8 cellular contexts compared by ENCODE assay signal in the genomic region with DNA sequence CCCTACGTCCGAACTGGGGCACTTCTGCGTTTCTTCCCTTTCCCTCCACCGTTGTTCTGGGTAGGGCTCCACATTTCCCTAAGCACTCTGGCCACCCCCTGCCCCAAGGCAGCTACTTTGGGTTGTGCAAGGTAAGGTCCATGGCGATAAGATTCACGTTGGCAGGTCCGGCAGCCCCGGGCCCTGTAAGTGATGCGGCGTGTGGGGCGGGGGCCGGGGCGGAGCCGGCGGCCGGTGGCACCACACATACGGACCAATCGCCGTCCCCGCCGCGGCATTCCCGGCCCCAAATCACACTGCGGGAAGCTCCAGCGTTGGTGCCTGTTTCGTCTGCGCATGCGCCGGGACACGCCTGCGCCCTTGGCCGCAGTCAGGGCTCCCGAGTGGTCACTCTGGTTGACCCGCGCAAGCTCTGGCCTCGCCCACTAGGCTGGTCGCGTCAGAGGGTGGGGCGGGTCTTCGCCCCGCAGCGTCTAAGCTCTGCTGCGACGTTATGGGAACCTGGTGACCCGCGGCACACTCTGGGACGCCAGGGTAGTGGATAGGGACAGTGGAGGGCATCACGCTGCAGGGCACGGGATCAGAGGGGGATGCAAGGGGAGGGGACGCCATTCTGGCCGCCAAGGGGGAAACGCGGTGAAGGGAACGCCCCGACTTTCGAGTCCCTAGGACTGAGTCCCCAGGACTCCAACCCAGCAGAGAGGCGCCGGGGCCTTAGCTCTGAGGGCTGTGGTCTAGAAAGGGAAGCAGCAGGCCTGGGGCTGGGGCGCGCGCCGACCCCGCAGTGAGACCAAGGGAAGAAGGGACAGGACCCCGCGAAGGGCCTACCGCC. TPM values are rescaled to one million over a fixed set of nuclear protein-coding genes. Genes with fewer than 3 reads are reported as not detected.
DNase-seq lines count a peak whose midpoint lies in the region; ATAC-seq and TF ChIP-seq lines count a peak whose summit lies in the region.

No MANE protein-coding gene starts in this region.

- DNase-seq in AG20443 (ENCODE audit: low spot score) (peak; percentile 99), NCI-H2171 (lab: John Stamatoyannopoulos, UW) (peak; percentile 83), WTC11 (ENCODE audit: low spot score) (peak; percentile 96), right lobe of liver (peak; percentile 97 to 98 (median 98))
- DNase-seq in stimulated activated CD4-positive, alpha-beta T cell treated with anti-CD3 and anti-CD28 coated beads, Interleukin-4, amount 100 ng/mL, for 4 hours: peak; percentile 13 to 42

- peak overlapping the region; percentile 94 for H3K4me3 Mint-ChIP-seq in WTC11

- ATAC-seq in GM18861 (IDR thresholded peaks at IDR 0.05; ENCODE audit: unreplicated experiment) (peak; percentile 57), HG03097 (IDR thresholded peaks at IDR 0.05; ENCODE audit: low FRiP score, unreplicated experiment) (peak; percentile 44), WTC11 (peak; percentile 75), right lobe of liver (peak; percentile 91 to 97 (median 92))

- no peaks in the 10 kb centered on the region; the same call in 1 of the 2 replicates for H3K27me3 Mint-ChIP-seq in WTC11 (ENCODE audit: low read depth)

- H3K27me3 ChIP-seq in ectodermal cell (ENCODE audit: control insufficient read depth, insufficient read depth, low read length, poor library complexity, severe bottlenecking) (no peaks in the 10 kb centered on the region), right lobe of liver (no peaks in the 10 kb centered on the region)

- peak; percentile 95 for TF ChIP-seq POLR2A in right lobe of liver (IDR thresholded peaks at IDR 0.05)

- peak overlapping the region; percentile 100 for H3K27ac Mint-ChIP-seq in WTC11

- TF ChIP-seq CTCF in WTC11 (IDR thresholded peaks at IDR 0.05) (no peak), right lobe of liver (IDR thresholded peaks at IDR 0.05) (no peak)

- POLR2A ChIA-PET in WTC11 (lab: Charles Lee): interaction anchor here (0.9 to 3.2 kb wide), 20 partner anchors 9 to 293 kb away, joined by 3 to 66 read pairs (median 4); partner anchors contain the start of genes FADS2, FEN1, FTH1 and TMEM258

- H3K36me3 ChIP-seq in ectodermal cell (ENCODE audit: control insufficient read depth, insufficient read depth, low read length): peaks cover 33% of the 10 kb centered on the region
- peaks cover 0 to 15% (median 8%) of the 10 kb centered on the region in 4 donors for H3K36me3 ChIP-seq in right lobe of liver

- CTCF ChIA-PET in WTC11 (lab: Charles Lee): interaction anchor here (0.6 to 5.8 kb wide), 21 partner anchors 13 to 891 kb away, joined by 3 to 64 read pairs (median 8); partner anchors contain the start of genes FADS2, FEN1 and TMEM258

- H3K9me3 ChIP-seq in ectodermal cell (ENCODE audit: control insufficient read depth, low read length) (no peaks in the 10 kb centered on the region), right lobe of liver (no peaks in the 10 kb centered on the region)

- H3K36me3 Mint-ChIP-seq in WTC11: peaks cover 44% of the 10 kb centered on the region

- H3K4me1 ChIP-seq in ectodermal cell (ENCODE audit: control insufficient read depth, insufficient read depth, low read length) (no peaks in the 10 kb centered on the region), right lobe of liver (peaks cover 0 to 5% (median 0%) of the 10 kb centered on the region in 4 donors)

- WGBS in ectodermal cell, 2 experiments: 2% methylated on average over 66 of the region's 66 CpGs
- 5% methylated on average over 9 of the region's 66 CpGs for WGBS in right lobe of liver (ENCODE audit: insufficient coverage, low coverage, low lambda C conversion rate, missing lambda C conversion rate)

- H3K27ac ChIP-seq in ectodermal cell (ENCODE audit: insufficient read depth, low read depth, low read length, poor library complexity, severe bottlenecking) (peak overlapping the region; percentile 96), right lobe of liver (peak overlapping the region; percentile 95 to 99 (median 96))

- H3K9me3 Mint-ChIP-seq in WTC11: peaks cover 4% of the 10 kb centered on the region; the same call in 1 of the 2 replicates

- peaks cover 20% of the 10 kb centered on the region for H3K4me1 Mint-ChIP-seq in WTC11

- intact Hi-C loops in right lobe of liver (cut with DNase I): no loop called here

- H3K4me3 ChIP-seq in ectodermal cell (ENCODE audit: insufficient read depth, low read depth, low read length) (peak overlapping the region; percentile 86), right lobe of liver (peak overlapping the region; percentile 45 to 68 (median 64))

TF ChIP-seq in WTC11, 78 proteins besides CTCF, POLR2A, EP300 and RAD21 (continues in another document):
- TF ChIP-seq, protein P1, sequence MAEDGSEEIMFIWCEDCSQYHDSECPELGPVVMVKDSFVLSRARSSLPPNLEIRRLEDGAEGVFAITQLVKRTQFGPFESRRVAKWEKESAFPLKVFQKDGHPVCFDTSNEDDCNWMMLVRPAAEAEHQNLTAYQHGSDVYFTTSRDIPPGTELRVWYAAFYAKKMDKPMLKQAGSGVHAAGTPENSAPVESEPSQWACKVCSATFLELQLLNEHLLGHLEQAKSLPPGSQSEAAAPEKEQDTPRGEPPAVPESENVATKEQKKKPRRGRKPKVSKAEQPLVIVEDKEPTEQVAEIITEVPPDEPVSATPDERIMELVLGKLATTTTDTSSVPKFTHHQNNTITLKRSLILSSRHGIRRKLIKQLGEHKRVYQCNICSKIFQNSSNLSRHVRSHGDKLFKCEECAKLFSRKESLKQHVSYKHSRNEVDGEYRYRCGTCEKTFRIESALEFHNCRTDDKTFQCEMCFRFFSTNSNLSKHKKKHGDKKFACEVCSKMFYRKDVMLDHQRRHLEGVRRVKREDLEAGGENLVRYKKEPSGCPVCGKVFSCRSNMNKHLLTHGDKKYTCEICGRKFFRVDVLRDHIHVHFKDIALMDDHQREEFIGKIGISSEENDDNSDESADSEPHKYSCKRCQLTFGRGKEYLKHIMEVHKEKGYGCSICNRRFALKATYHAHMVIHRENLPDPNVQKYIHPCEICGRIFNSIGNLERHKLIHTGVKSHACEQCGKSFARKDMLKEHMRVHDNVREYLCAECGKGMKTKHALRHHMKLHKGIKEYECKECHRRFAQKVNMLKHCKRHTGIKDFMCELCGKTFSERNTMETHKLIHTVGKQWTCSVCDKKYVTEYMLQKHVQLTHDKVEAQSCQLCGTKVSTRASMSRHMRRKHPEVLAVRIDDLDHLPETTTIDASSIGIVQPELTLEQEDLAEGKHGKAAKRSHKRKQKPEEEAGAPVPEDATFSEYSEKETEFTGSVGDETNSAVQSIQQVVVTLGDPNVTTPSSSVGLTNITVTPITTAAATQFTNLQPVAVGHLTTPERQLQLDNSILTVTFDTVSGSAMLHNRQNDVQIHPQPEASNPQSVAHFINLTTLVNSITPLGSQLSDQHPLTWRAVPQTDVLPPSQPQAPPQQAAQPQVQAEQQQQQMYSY (CRISPR knock-in tag; IDR thresholded peaks at IDR 0.05): peak; percentile 46; the same call in 1 of the 2 replicates
- TF ChIP-seq USF1 (CRISPR knock-in tag; IDR thresholded peaks at IDR 0.05): peak; percentile 60
- no peak for TF ChIP-seq ZNF423 (CRISPR knock-in tag; IDR thresholded peaks at IDR 0.05)
- peak; percentile 94 for TF ChIP-seq SP1 (CRISPR knock-in tag; conservative IDR thresholded peaks at IDR 0.05)
- TF ChIP-seq USF2 (CRISPR knock-in tag; IDR thresholded peaks at IDR 0.05): peak; percentile 34; the same call in 1 of the 2 replicates
- TF ChIP-seq ATF2 (CRISPR knock-in tag; IDR thresholded peaks at IDR 0.05; ENCODE audit: borderline replicate concordance, low read depth): no peak

RNA-seq across cellular contexts. Expression of gene FADS1, which starts 1.6 kb away (rescaled TPM):
- 105 to 108 TPM (median 105 TPM) in 3 replicates for total RNA-seq in WTC11 (2021)
- 186 TPM for polyA plus RNA-seq in ectodermal cell (2013, experiment 1 of 4)
- polyA plus RNA-seq in ectodermal cell (2013, experiment 2 of 4): 204 TPM
- polyA plus RNA-seq in ectodermal cell (2013, experiment 3 of 4): 123 TPM
- polyA plus RNA-seq in ectodermal cell (2013, experiment 4 of 4): 136 TPM
- total RNA-seq in right lobe of liver: 10 to 100 TPM; 18.3 to 87.6 (median 34.8) TPM

RNA-seq across cellular contexts. Expression of gene FADS2, which starts 12.9 kb away (rescaled TPM):
- total RNA-seq in WTC11 (2021): 416 to 423 TPM (median 422 TPM) in 3 replicates
- polyA plus RNA-seq in ectodermal cell (2013, experiment 1 of 4): 485 TPM
- polyA plus RNA-seq in ectodermal cell (2013, experiment 2 of 4): 475 TPM
- polyA plus RNA-seq in ectodermal cell (2013, experiment 3 of 4): 263 TPM
- 289 TPM for polyA plus RNA-seq in ectodermal cell (2013, experiment 4 of 4)
- total RNA-seq in right lobe of liver: 100 to 1,000 TPM in 4 of 6 experiments, 1 to 10 TPM in 2; 4.2 to 166 (median 110) TPM

RNA-seq across cellular contexts. Expression of gene FEN1, which starts 22.5 kb away (rescaled TPM):
- 72.3 to 96.3 TPM (median 73.2 TPM) in 3 replicates for total RNA-seq in WTC11 (2021)
- polyA plus RNA-seq in ectodermal cell (2013, experiment 1 of 4): 78.2 TPM
- 89.8 TPM for polyA plus RNA-seq in ectodermal cell (2013, experiment 2 of 4)
- 61.7 TPM for polyA plus RNA-seq in ectodermal cell (2013, experiment 3 of 4)
- polyA plus RNA-seq in ectodermal cell (2013, experiment 4 of 4): 60.4 TPM
- total RNA-seq in right lobe of liver: 10 to 100 TPM in 2 of 6 experiments, 1 to 10 TPM in 4; 4.0 to 13.3 (median 5.4) TPM

RNA-seq across cellular contexts. Expression of gene TMEM258, which starts 22.8 kb away (rescaled TPM):
- 175 to 192 TPM (median 190 TPM) in 3 replicates for total RNA-seq in WTC11 (2021)
- 230 TPM for polyA plus RNA-seq in ectodermal cell (2013, experiment 1 of 4)
- polyA plus RNA-seq in ectodermal cell (2013, experiment 2 of 4): 242 TPM
- 254 TPM for polyA plus RNA-seq in ectodermal cell (2013, experiment 3 of 4)
- polyA plus RNA-seq in ectodermal cell (2013, experiment 4 of 4): 290 TPM
- 10 to 100 TPM; 31.6 to 74.5 (median 55.3) TPM for total RNA-seq in right lobe of liver

Comparison
In these comparisons a context has a peak if more than half of its experiments do, and no peak if none do; other contexts are left out.
1. Peak in every context shown above with its lines: DNase-seq, ATAC-seq, H3K4me3 ChIP-seq and H3K27ac ChIP-seq.
2. DNase-seq: peak in every context shown above with its lines; median percentile 99 in AG20443; 98 in right lobe of liver; 96 in WTC11; 83 in NCI-H2171; 28 in stimulated activated CD4-positive, alpha-beta T cell treated with anti-CD3 and anti-CD28 coated beads, Interleukin-4, amount 100 ng/mL, for 4 hours.